Comparison of ENCODE assay signal across 17 cellular contexts in the genomic region with DNA sequence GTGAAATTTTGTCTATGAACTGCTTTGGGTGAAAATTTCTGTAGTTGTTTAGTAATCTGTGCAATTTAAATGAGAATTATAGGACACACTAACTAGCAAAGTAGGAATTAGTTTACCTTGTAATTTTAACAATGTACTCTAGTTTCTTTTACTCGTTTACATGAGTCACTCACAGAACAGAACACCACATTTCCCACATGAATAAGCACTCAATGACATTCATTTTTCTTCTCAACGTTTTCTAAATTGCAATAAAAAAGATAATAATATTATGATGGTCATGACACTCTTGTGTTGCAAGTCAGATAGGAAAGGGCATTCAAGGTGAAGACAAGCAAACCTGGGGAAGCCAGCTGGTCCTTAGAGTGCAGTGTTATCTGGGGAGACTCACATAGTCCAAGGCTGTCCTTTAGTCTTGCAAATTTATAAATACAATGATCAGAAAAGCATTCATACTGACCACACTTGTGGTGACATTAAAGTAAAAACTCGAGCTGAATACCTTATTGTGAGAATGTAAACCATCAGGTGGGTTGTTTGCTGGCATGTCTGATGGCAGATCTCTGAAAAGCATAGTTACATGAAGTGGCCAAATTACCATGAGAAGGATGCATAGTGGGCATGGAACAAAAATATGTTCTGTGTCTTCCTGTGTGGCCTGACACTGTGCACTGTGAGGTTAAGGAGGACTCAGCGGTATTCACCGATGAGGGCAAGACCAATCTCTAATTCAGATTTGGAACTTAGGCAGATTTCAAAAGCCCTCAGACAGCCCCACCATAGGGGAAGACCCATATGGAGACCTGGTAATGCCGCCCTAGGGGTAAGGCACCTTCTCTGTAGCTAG.
A peak's percentile ranks its signal among the peaks of the same experiment; 100 is the strongest.
DNase-seq lines count a peak whose midpoint lies in the region; ATAC-seq, FAIRE-seq and TF ChIP-seq lines count a peak whose summit lies in the region.
"Had no signal": no experiment of that assay in that cellular context is flagged by ENCODE, and none has a peak within 500 bp of the region (broad histone marks: within the 10 kb centered on the region; RNA-seq: fewer than 3 reads in every experiment).

No MANE protein-coding gene starts in this region.

- H3K9me3 Mint-ChIP-seq in astrocyte (ENCODE audit: unreplicated experiment): no peaks in the 10 kb centered on the region

- TF ChIP-seq RAD21 in HCT116 (IDR thresholded peaks at IDR 0.05; ENCODE audit: low read depth): no peak

- H3K4me3 ChIP-seq in ACC112 (ENCODE audit: low read depth, low read length): peak overlapping the region; percentile 4; the same call in 1 of the 2 replicates
- H3K4me3 ChIP-seq in HCT116 (replicated peaks in 1 of 2; ENCODE audit: low read depth in 1 of 2, low read length in 2 of 2): no peak overlapping the region
- no peak overlapping the region for H3K4me3 ChIP-seq in astrocyte (ENCODE audit: insufficient read depth, low read depth, low read length)
- H3K4me3 ChIP-seq: heart left ventricle, lung had no signal

- peaks cover 21% of the 10 kb centered on the region for H3K4me1 Mint-ChIP-seq in astrocyte (ENCODE audit: low read depth, unreplicated experiment)

- H3K9me2 ChIP-seq in HCT116 (ENCODE audit: insufficient read depth): no peaks in the 10 kb centered on the region

- H3K27ac ChIP-seq in ACC112 (ENCODE audit: low read depth, low read length) (peak overlapping the region; percentile 74), HCT116 (ENCODE audit: low read depth, low read length) (no peak overlapping the region), astrocyte (ENCODE audit: low read depth, low read length) (no peak overlapping the region)

- BruUV-seq in HCT116 (replicated peaks; lab: Mats Ljungman, UMichigan): no TSS peak

- POLR2A ChIA-PET in HCT116 (lab: Charles Lee): no interaction called here

- no peak for TF ChIP-seq POLR2A in HCT116 (IDR thresholded peaks at IDR 0.05; ENCODE audit: borderline replicate concordance, extremely low read depth, insufficient read depth, insufficient read length)

- no peaks in the 10 kb centered on the region for H3K9me3 ChIP-seq in HCT116 (ENCODE audit: control insufficient read depth in 1 of 2, insufficient read depth in 1 of 2, low read depth in 1 of 2, low read length in 2 of 2)
- no peaks in the 10 kb centered on the region for H3K9me3 ChIP-seq in astrocyte (ENCODE audit: insufficient read depth, low read depth, low read length)

- FAIRE-seq in astrocyte (lab: Jason Lieb, UNC): peak; percentile 73

- intact Hi-C loops in HCT116 (cut with micrococcal nuclease): no loop called here

- H3K36me3 Mint-ChIP-seq in astrocyte (ENCODE audit: low read depth, unreplicated experiment): no peaks in the 10 kb centered on the region

- H3K9ac ChIP-seq in HCT116 (ENCODE audit: low read length) (no peak overlapping the region), astrocyte (ENCODE audit: low read length) (no peak overlapping the region)

- ATAC-seq in HCT116 (no peak), HG03469 (IDR thresholded peaks at IDR 0.05; ENCODE audit: unreplicated experiment) (no peak)
- ATAC-seq: stimulated activated naive B cell treated with anti-CD40 and anti-IgM and Interleukin-4, amounts not matched to agents 10 μg/mL and 1 μg/mL and 100 μg/mL, for 72 hours had no signal

- TF ChIP-seq CTCF in HCT116 (IDR thresholded peaks at IDR 0.05 in 2 of 3, conservative IDR thresholded peaks at IDR 0.05 in 1 of 3; ENCODE audit: borderline replicate concordance in 1 of 3, insufficient read depth in 1 of 3, low read depth in 2 of 3, low read length in 2 of 3): no peak
- no peak for TF ChIP-seq CTCF in astrocyte (IDR thresholded peaks at IDR 0.05; ENCODE audit: insufficient read depth, low read depth, low read length)

- peak overlapping the region; percentile 44 for H3K27ac Mint-ChIP-seq in astrocyte (ENCODE audit: unreplicated experiment)
- H3K27ac Mint-ChIP-seq: activated CD4-positive, alpha-beta T cell treated with anti-CD3 and anti-CD28 coated beads, Interleukin-2, amount 10 ng/mL, durations not matched to agents 7 days and 5 days; activated naive CD4-positive, alpha-beta T cell treated with anti-CD3 and anti-CD28 coated beads for 36 hours; stimulated activated naive B cell treated with anti-CD40 and anti-IgM and Interleukin-4, amounts not matched to agents 10 μg/mL and 1 μg/mL and 100 μg/mL, for 72 hours had no signal

- H4K20me1 ChIP-seq in HCT116 (ENCODE audit: insufficient read depth) (no peaks in the 10 kb centered on the region), astrocyte (ENCODE audit: insufficient read depth, low read length) (peaks cover 42% of the 10 kb centered on the region)

- H3K4me2 ChIP-seq in HCT116 (ENCODE audit: low read length) (peak overlapping the region; percentile 11; the same call in 1 of the 2 replicates), astrocyte (ENCODE audit: low read length) (peak overlapping the region; percentile 6)

- H3K27me3 ChIP-seq in ACC112 (ENCODE audit: insufficient read depth, low read length) (no peaks in the 10 kb centered on the region), HCT116 (ENCODE audit: insufficient read depth, low read length) (no peaks in the 10 kb centered on the region), astrocyte (ENCODE audit: insufficient read depth, low read length) (no peaks in the 10 kb centered on the region)
- H3K27me3 ChIP-seq: heart left ventricle had no signal

- RAD21 ChIA-PET in HCT116 (lab: Charles Lee; ENCODE audit: low non-redundant PET in 1 of 2, low total read pairs in 2 of 2, uncharacterized antibody in 2 of 2, unreplicated experiment in 2 of 2): no interaction called here

- no peak for DNase-seq in HCT116 (ENCODE audit: low read depth, low spot score)
- peak; percentile 41 for DNase-seq in astrocyte (ENCODE audit: low read depth)
- peak; percentile 70 for DNase-seq in iris pigment epithelial cell (ENCODE audit: low read depth)
- no peak for DNase-seq in DMS 273 (lab: John Stamatoyannopoulos, UW; ENCODE audit: unreplicated experiment)
- no peak for DNase-seq in activated CD4-positive, alpha-beta T cell treated with anti-CD3 and anti-CD28 coated beads, Interleukin-2, amount 50 U/mL, for 4 hours
- no peak for DNase-seq in OCI-M2 (lab: John Stamatoyannopoulos, UW; ENCODE audit: unreplicated experiment)
- DNase-seq: activated CD4-positive, alpha-beta T cell treated with anti-CD3 and anti-CD28 coated beads, Interleukin-2, amount 10 ng/mL, durations not matched to agents 7 days and 5 days; activated naive CD4-positive, alpha-beta T cell treated with anti-CD3 and anti-CD28 coated beads for 36 hours; heart left ventricle; NCI-H1694 treated with DMSO at 0.1 percent for 48 hours; posterior cingulate gyrus; stimulated activated CD4-positive, alpha-beta T cell treated with anti-CD3 and anti-CD28 coated beads, Interleukin-2, amount 100 ng/mL, for 24 hours; stimulated activated naive B cell treated with anti-CD40 and anti-IgM and Interleukin-4, amounts not matched to agents 10 μg/mL and 1 μg/mL and 100 μg/mL, for 72 hours; SW 1271 had no signal

- peaks cover 28% of the 10 kb centered on the region for H3K4me1 ChIP-seq in ACC112 (ENCODE audit: control insufficient read depth, insufficient read depth, low read length, unreplicated experiment)
- peaks cover 34 to 47% of the 10 kb centered on the region in 2 experiments for H3K4me1 ChIP-seq in HCT116 (ENCODE audit: control insufficient read depth in 1 of 2, insufficient read depth in 2 of 2, low read length in 2 of 2)
- H3K4me1 ChIP-seq in astrocyte (ENCODE audit: insufficient read depth, low read length): peaks cover 6% of the 10 kb centered on the region

- H3K36me3 ChIP-seq in ACC112 (ENCODE audit: insufficient read depth, low read length) (no peaks in the 10 kb centered on the region), HCT116 (ENCODE audit: control insufficient read depth in 1 of 2, insufficient read depth in 2 of 2, low read length in 2 of 2) (no peaks in the 10 kb centered on the region), astrocyte (ENCODE audit: insufficient read depth, low read length) (no peaks in the 10 kb centered on the region)

- H3K79me2 ChIP-seq in ACC112 (ENCODE audit: control insufficient read depth, insufficient read depth, low read length, unreplicated experiment) (peaks cover 81% of the 10 kb centered on the region), HCT116 (ENCODE audit: insufficient read depth, low read length) (peaks cover 73% of the 10 kb centered on the region), astrocyte (ENCODE audit: insufficient read depth, low read length) (peaks cover 81% of the 10 kb centered on the region)

- H3K4me3 Mint-ChIP-seq in astrocyte (ENCODE audit: unreplicated experiment): no peak overlapping the region
- H3K4me3 Mint-ChIP-seq: activated CD4-positive, alpha-beta T cell treated with anti-CD3 and anti-CD28 coated beads, Interleukin-2, amount 10 ng/mL, durations not matched to agents 7 days and 5 days; activated naive CD4-positive, alpha-beta T cell treated with anti-CD3 and anti-CD28 coated beads for 36 hours; stimulated activated naive B cell treated with anti-CD40 and anti-IgM and Interleukin-4, amounts not matched to agents 10 μg/mL and 1 μg/mL and 100 μg/mL, for 72 hours had no signal

- no peaks in the 10 kb centered on the region for H3K27me3 Mint-ChIP-seq in astrocyte (ENCODE audit: low read depth, unreplicated experiment)
- H3K27me3 Mint-ChIP-seq: activated CD4-positive, alpha-beta T cell treated with anti-CD3 and anti-CD28 coated beads, Interleukin-2, amount 10 ng/mL, durations not matched to agents 7 days and 5 days; stimulated activated naive B cell treated with anti-CD40 and anti-IgM and Interleukin-4, amounts not matched to agents 10 μg/mL and 1 μg/mL and 100 μg/mL, for 72 hours had no signal

- H2AFZ ChIP-seq in ACC112 (ENCODE audit: low read length, unreplicated experiment): no peak overlapping the region
- no peak overlapping the region for H2AFZ ChIP-seq in HCT116 (ENCODE audit: low read depth, low read length, poor library complexity, severe bottlenecking)
- H2AFZ ChIP-seq in astrocyte (ENCODE audit: low read depth, low read length): no peak overlapping the region

- CTCF ChIA-PET in HCT116 (lab: Charles Lee): interaction anchor here (1.3 kb wide), 1 partner anchor 10 kb away, joined by 3 read pairs; no protein-coding TSS in a partner anchor

TF ChIP-seq in HCT116, 20 proteins besides CTCF, POLR2A, EP300 and RAD21 (continues in another document):
- TF ChIP-seq FOSL1 (IDR thresholded peaks at IDR 0.05; ENCODE audit: low read depth) (no peak), ELF1 (IDR thresholded peaks at IDR 0.05; ENCODE audit: borderline replicate concordance, low read depth) (no peak), ZFX (IDR thresholded peaks at IDR 0.05) (no peak), JUND (IDR thresholded peaks at IDR 0.05) (no peak; the same call in 1 of the 2 replicates), CEBPB (IDR thresholded peaks at IDR 0.05; ENCODE audit: low read depth) (no peak), POLR2AphosphoS5 (IDR thresholded peaks at IDR 0.05; ENCODE audit: low read depth, low read length) (no peak), EZH2phosphoT487 (IDR thresholded peaks at IDR 0.05; ENCODE audit: borderline replicate concordance) (no peak), ZNF274 (IDR thresholded peaks at IDR 0.05; ENCODE audit: low read depth, low read length) (no peak)
- TF ChIP-seq, protein P1, sequence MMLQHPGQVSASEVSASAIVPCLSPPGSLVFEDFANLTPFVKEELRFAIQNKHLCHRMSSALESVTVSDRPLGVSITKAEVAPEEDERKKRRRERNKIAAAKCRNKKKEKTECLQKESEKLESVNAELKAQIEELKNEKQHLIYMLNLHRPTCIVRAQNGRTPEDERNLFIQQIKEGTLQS (IDR thresholded peaks at IDR 0.05): no peak

Comparison
In these comparisons a context has a peak if more than half of its experiments do, and no peak if none do; other contexts are left out.
1. DNase-seq: peak in astrocyte (single experiment) and iris pigment epithelial cell (single experiment); none in HCT116 (single experiment), DMS 273 (single experiment), activated CD4-positive, alpha-beta T cell treated with anti-CD3 and anti-CD28 coated beads, Interleukin-2, amount 50 U/mL, for 4 hours (0 of 2) and OCI-M2 (single experiment).